10 cellular contexts compared by ENCODE assay signal in genomic region chr11:102361100-102362021, GRCh38. TPM values are rescaled to one million over a fixed set of nuclear protein-coding genes. Genes with fewer than 3 reads are reported as not detected.
DNase-seq lines count a peak whose midpoint lies in the region; ATAC-seq, FAIRE-seq and TF ChIP-seq lines count a peak whose summit lies in the region.
"Had no signal": no experiment of that assay in that cellular context is flagged by ENCODE, and none has a peak within 500 bp of the region (broad histone marks: within the 10 kb centered on the region; RNA-seq: fewer than 3 reads in every experiment).

No MANE protein-coding gene starts in this region.

- peaks cover 0 to 11% (median 0%) of the 10 kb centered on the region in 4 donors for H3K4me1 ChIP-seq in tibial nerve

- H3K27ac ChIP-seq in tibial nerve = no peak overlapping the region
- H3K27ac ChIP-seq: sigmoid colon had no signal

- peaks cover 3 to 80% (median 16%) of the 10 kb centered on the region in 3 donors for H3K36me3 ChIP-seq in tibial nerve

- ATAC-seq in GM18868 (IDR thresholded peaks at IDR 0.05; ENCODE audit: unreplicated experiment) (peak; percentile 87), HG02623 (IDR thresholded peaks at IDR 0.05; ENCODE audit: unreplicated experiment) (peak; percentile 50), left lobe of liver (peak; percentile 30)

- WGBS in tibial nerve, 2 donors = 97% methylated on average over 5 of the region's 5 CpGs

- no peak for TF ChIP-seq CTCF in tibial nerve (IDR thresholded peaks at IDR 0.05)

- H3K9me3 ChIP-seq in tibial nerve = peaks cover 0 to 15% (median 0%) of the 10 kb centered on the region in 4 donors
- H3K9me3 ChIP-seq: sigmoid colon had no signal

- no peak for TF ChIP-seq EP300 in tibial nerve (IDR thresholded peaks at IDR 0.05)

- DNase-seq in T-helper 1 cell = peak in 4 of 5 donors; percentile 13 to 42 (median 32)
- no peak for DNase-seq in left lobe of liver (ENCODE audit: low spot score)
- no peak for DNase-seq in urothelium cell line (ENCODE audit: low spot score)
- no peak for DNase-seq in tibial nerve (ENCODE audit: low spot score in 2 of 2)
- no peak for DNase-seq in DMS 273 (lab: John Stamatoyannopoulos, UW; ENCODE audit: unreplicated experiment)
- DNase-seq in NCI-H446 treated with DMSO at 0.1 percent for 48 hours (lab: John Stamatoyannopoulos, UW) = no peak
- DNase-seq: head of caudate nucleus, sigmoid colon had no signal

- TF ChIP-seq POLR2A in tibial nerve (IDR thresholded peaks at IDR 0.05) = no peak

- no peak overlapping the region for H3K4me3 ChIP-seq in tibial nerve
- H3K4me3 ChIP-seq: sigmoid colon had no signal

- no peak for FAIRE-seq in urothelium cell line (lab: Jason Lieb, UNC)

- no peaks in the 10 kb centered on the region for H3K27me3 ChIP-seq in tibial nerve
- H3K27me3 ChIP-seq: sigmoid colon had no signal

RNA-seq across cellular contexts. Expression of gene BIRC2, which starts 14.3 kb away (rescaled TPM):
- 20.8 TPM for total RNA-seq in left lobe of liver
- total RNA-seq in tibial nerve = 10 to 100 TPM; 39.0 to 74.5 (median 51.4) TPM

RNA-seq across cellular contexts. Expression of gene BIRC3, which starts 44.1 kb away (rescaled TPM):
- total RNA-seq in left lobe of liver (2.1 TPM), tibial nerve (10 to 100 TPM; 12.9 to 28.2 (median 20.3) TPM)

Comparison
In these comparisons a context has a peak if more than half of its experiments do, and no peak if none do; other contexts are left out.
1. ATAC-seq: peak in every context shown above with its lines; median percentile 87 in GM18868; 50 in HG02623; 30 in left lobe of liver.
2. DNase-seq: peak in T-helper 1 cell (4 of 5); none in left lobe of liver (single experiment), urothelium cell line (single experiment), tibial nerve (0 of 2), DMS 273 (single experiment) and NCI-H446 treated with DMSO at 0.1 percent for 48 hours (single experiment).